ENCODE assay signal across 23 cellular contexts in the genomic region with DNA sequence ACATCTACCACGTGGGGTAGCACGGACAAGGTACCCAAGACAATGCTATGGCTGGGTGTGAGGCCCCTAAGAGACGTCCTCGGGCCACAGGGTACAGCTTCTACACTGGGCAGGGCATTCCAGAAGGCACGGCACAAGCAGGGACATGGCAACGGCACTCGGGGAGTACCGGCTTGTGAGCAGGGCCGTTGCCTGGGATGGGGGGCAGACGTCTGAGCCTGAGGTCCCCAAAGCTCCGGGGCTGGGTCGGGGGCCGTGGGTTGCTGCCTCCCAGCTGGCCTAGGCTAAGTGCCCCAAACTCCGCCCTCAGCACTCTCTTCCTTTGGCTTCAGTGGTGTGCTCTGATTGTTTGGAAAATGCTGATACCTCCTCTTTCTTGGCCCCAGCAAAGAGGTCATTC.
"Had no signal": no experiment of that assay in that cellular context is flagged by ENCODE, and none has a peak within 500 bp of the region (broad histone marks: within the 10 kb centered on the region; RNA-seq: fewer than 3 reads in every experiment).

No MANE protein-coding gene starts in this region.

- H3K27me3 ChIP-seq: ascending aorta, cardiac muscle cell, neural progenitor cell, right atrium auricular region, tibial nerve had no signal

- H3K4me1 Mint-ChIP-seq: activated CD4-positive, alpha-beta memory T cell treated with anti-CD3 and anti-CD28 coated beads, Interleukin-2, amount 10 ng/mL, durations not matched to agents 7 days and 5 days; activated CD4-positive, alpha-beta T cell treated with anti-CD3 and anti-CD28 coated beads, Interleukin-2, amount 10 ng/mL, durations not matched to agents 7 days and 5 days; brain had no signal

- H3K4me3 ChIP-seq: ascending aorta, cardiac muscle cell, lower lobe of right lung, neural progenitor cell, right atrium auricular region, tibial nerve had no signal

- H3K36me3 Mint-ChIP-seq: activated naive CD8-positive, alpha-beta T cell; brain; naive thymus-derived CD8-positive, alpha-beta T cell; neural progenitor cell had no signal

- H3K27ac Mint-ChIP-seq: activated CD4-positive, alpha-beta memory T cell treated with anti-CD3 and anti-CD28 coated beads, Interleukin-2, amount 10 ng/mL, durations not matched to agents 7 days and 5 days; activated CD4-positive, alpha-beta T cell treated with anti-CD3 and anti-CD28 coated beads, Interleukin-2, amount 10 ng/mL, durations not matched to agents 7 days and 5 days; activated naive CD8-positive, alpha-beta T cell; brain; naive thymus-derived CD8-positive, alpha-beta T cell; neural progenitor cell had no signal

- H3K9me3 ChIP-seq: ascending aorta, lower lobe of right lung, right atrium auricular region, tibial nerve had no signal

- H3K36me3 ChIP-seq: cardiac muscle cell, neural progenitor cell, right atrium auricular region had no signal

- H3K4me1 ChIP-seq: ascending aorta, lower lobe of right lung, neural progenitor cell, right atrium auricular region, tibial nerve had no signal

- H3K9me3 Mint-ChIP-seq: activated CD4-positive, alpha-beta memory T cell treated with anti-CD3 and anti-CD28 coated beads, Interleukin-2, amount 10 ng/mL, durations not matched to agents 7 days and 5 days; activated CD4-positive, alpha-beta T cell treated with anti-CD3 and anti-CD28 coated beads, Interleukin-2, amount 10 ng/mL, durations not matched to agents 7 days and 5 days; brain; naive thymus-derived CD8-positive, alpha-beta T cell; neural progenitor cell had no signal

- ATAC-seq: left lobe of liver; lower lobe of right lung; naive thymus-derived CD8-positive, alpha-beta T cell had no signal

- H3K27ac ChIP-seq: ascending aorta, cardiac muscle cell, lower lobe of right lung, neural progenitor cell, right atrium auricular region, tibial nerve had no signal

- H3K4me3 Mint-ChIP-seq: activated CD4-positive, alpha-beta memory T cell treated with anti-CD3 and anti-CD28 coated beads, Interleukin-2, amount 10 ng/mL, durations not matched to agents 7 days and 5 days; activated CD4-positive, alpha-beta T cell treated with anti-CD3 and anti-CD28 coated beads, Interleukin-2, amount 10 ng/mL, durations not matched to agents 7 days and 5 days; activated naive CD8-positive, alpha-beta T cell; brain; neural progenitor cell had no signal

- H3K27me3 Mint-ChIP-seq: activated CD4-positive, alpha-beta memory T cell treated with anti-CD3 and anti-CD28 coated beads, Interleukin-2, amount 10 ng/mL, durations not matched to agents 7 days and 5 days; activated CD4-positive, alpha-beta T cell treated with anti-CD3 and anti-CD28 coated beads, Interleukin-2, amount 10 ng/mL, durations not matched to agents 7 days and 5 days; activated naive CD8-positive, alpha-beta T cell had no signal

- DNase-seq: activated CD4-positive, alpha-beta memory T cell treated with anti-CD3 and anti-CD28 coated beads, Interleukin-2, amount 10 ng/mL, durations not matched to agents 7 days and 5 days; activated CD4-positive, alpha-beta T cell treated with anti-CD3 and anti-CD28 coated beads for 1 hour; activated CD4-positive, alpha-beta T cell treated with anti-CD3 and anti-CD28 coated beads, Interleukin-2, amount 10 ng/mL, durations not matched to agents 7 days and 5 days; activated gamma-delta T cell; cortex of kidney; foreskin fibroblast; head of caudate nucleus; kidney glomerular epithelial cell; lower lobe of right lung; mesenchymal stem cell; naive thymus-derived CD8-positive, alpha-beta T cell; stimulated activated CD4-positive, alpha-beta T cell treated with anti-CD3 and anti-CD28 coated beads, Interleukin-15, amount 100 ng/mL, for 24 hours; stimulated activated CD4-positive, alpha-beta T cell treated with anti-CD3 and anti-CD28 coated beads, Interleukin-2, amount 100 ng/mL, for 24 hours; stimulated activated naive CD4-positive, alpha-beta T cell treated with Interleukin-2 at 50 U/mL for 16 hours; T-helper 2 cell had no signal
